Comparison of ENCODE assay signal across 1 cellular context in the genomic region with DNA sequence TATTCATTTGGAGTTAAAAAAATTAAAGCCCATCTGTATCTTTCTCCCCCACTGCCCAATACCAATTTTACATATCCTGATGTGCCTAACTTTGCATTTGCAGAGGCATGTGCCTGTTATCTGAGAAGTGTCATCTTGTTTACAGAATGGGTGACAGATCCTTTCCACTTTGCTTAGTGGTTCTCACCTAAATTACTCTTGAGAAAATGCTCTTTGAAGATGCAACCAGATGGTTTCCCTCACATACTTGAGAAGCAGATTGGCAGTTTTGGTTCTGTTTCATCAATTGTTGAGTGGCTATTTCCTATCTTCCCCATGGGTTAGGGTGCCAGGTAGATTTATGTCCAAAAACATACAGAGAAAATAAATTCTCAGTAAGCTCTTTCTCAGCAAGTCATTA.
TF ChIP-seq lines count a peak whose summit lies in the region.

No MANE protein-coding gene starts in this region.

TF ChIP-seq in WTC11, 78 proteins besides CTCF, POLR2A, EP300 and RAD21 (continued from another document):
- TF ChIP-seq TP53 (CRISPR knock-in tag; IDR thresholded peaks at IDR 0.05) (no peak), NR3C1 (CRISPR knock-in tag; conservative IDR thresholded peaks at IDR 0.05; ENCODE audit: low read depth) (no peak), SP1 (CRISPR knock-in tag; conservative IDR thresholded peaks at IDR 0.05) (no peak)
- TF ChIP-seq, protein P1, sequence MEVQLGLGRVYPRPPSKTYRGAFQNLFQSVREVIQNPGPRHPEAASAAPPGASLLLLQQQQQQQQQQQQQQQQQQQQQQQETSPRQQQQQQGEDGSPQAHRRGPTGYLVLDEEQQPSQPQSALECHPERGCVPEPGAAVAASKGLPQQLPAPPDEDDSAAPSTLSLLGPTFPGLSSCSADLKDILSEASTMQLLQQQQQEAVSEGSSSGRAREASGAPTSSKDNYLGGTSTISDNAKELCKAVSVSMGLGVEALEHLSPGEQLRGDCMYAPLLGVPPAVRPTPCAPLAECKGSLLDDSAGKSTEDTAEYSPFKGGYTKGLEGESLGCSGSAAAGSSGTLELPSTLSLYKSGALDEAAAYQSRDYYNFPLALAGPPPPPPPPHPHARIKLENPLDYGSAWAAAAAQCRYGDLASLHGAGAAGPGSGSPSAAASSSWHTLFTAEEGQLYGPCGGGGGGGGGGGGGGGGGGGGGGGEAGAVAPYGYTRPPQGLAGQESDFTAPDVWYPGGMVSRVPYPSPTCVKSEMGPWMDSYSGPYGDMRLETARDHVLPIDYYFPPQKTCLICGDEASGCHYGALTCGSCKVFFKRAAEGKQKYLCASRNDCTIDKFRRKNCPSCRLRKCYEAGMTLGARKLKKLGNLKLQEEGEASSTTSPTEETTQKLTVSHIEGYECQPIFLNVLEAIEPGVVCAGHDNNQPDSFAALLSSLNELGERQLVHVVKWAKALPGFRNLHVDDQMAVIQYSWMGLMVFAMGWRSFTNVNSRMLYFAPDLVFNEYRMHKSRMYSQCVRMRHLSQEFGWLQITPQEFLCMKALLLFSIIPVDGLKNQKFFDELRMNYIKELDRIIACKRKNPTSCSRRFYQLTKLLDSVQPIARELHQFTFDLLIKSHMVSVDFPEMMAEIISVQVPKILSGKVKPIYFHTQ (CRISPR knock-in tag; IDR thresholded peaks at IDR 0.05) = no peak
